ENCODE assay signal across 8 cellular contexts in the genomic region with DNA sequence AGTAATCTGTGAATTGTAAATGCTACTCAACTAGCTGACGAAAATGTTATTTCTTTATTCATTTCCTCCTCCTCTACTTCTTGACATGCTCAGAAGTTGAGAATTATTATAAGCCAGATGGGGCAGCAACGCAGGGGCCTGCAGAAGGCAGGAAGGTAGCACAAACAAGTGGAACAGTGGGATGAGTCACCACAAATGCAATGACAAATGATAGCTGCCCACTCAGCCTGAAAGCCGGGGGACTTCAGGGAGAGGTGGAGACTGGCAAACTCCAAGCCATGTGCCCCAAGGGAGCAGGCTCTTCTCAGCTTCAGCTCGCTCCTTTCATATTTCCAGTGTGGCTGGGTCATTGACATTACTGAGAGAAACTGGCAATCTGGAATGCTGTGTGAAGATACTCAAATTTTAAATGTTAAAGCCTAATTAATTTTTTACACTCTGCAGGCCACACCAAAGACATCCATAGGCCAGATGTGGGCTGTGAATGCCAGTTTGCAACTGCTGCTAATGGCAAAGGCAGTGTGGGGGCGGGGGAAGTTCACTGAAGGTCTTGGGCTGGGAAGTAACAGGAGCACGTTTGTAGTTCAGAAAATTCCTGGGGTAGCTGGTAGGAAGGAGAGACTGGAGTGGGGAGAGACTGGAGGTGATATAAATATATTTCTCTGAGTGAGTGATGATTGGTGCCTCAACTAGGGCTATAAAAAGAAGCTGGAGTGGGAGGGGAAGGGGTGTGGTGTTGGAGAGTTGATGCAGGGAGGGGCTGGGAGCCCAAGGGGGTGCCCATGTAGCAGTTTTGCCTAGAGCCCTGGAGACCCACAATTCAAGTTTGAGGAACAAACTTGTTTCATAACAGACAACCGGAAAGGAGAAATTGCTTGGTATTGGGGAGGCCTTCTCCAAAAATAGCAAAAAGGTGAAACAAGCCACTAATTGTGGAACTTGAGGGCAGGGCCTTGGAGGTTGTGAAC. TPM values are rescaled to one million over a fixed set of nuclear protein-coding genes. Genes with fewer than 3 reads are reported as not detected.
DNase-seq lines count a peak whose midpoint lies in the region; ATAC-seq, FAIRE-seq and TF ChIP-seq lines count a peak whose summit lies in the region.

No MANE protein-coding gene starts in this region.

- ATAC-seq in GM21576 (IDR thresholded peaks at IDR 0.05; ENCODE audit: unreplicated experiment) (peak; percentile 37), K562 (peak; percentile 59), psoas muscle (peak; percentile 60 to 88 (median 79))

- H4K20me1 ChIP-seq in Karpas-422 (ENCODE audit: insufficient read depth, low read depth, low read length) = no peaks in the 10 kb centered on the region
- H4K20me1 ChIP-seq in K562 (replicated peaks; ENCODE audit: control insufficient read depth, insufficient read depth, low read length) = no peaks in the 10 kb centered on the region

- H3K27ac ChIP-seq in Karpas-422 (ENCODE audit: low read length) (peak overlapping the region; percentile 100), K562 (ENCODE audit: extremely low read depth, low read depth, low read length) (peak overlapping the region; percentile 67), psoas muscle (peak overlapping the region; percentile 37)

- WGBS in K562 (ENCODE audit: insufficient coverage, low coverage, missing lambda C conversion rate) = 19% methylated on average over 7 of the region's 7 CpGs
- WGBS in psoas muscle, 3 donors = 25 to 41% (median 25%) methylated on average over 7 of the region's 7 CpGs

- no peaks in the 10 kb centered on the region for H3K9me1 ChIP-seq in K562 (ENCODE audit: control insufficient read depth, insufficient read depth, low read length)

- CTCF ChIA-PET in K562 (lab: Yijun Ruan, JAX; ENCODE audit: low intra/inter-chr PET ratio) = interaction anchor here (0.7 kb wide), 1 partner anchor 71 kb away, joined by 3 read pairs; no protein-coding TSS in a partner anchor

- no peaks in the 10 kb centered on the region for H3K79me2 ChIP-seq in Karpas-422 (ENCODE audit: low read length)
- H3K79me2 ChIP-seq in K562 (ENCODE audit: control insufficient read depth, insufficient read depth, low read length) = no peaks in the 10 kb centered on the region

- no peak for TF ChIP-seq POLR2A in K562 (conservative IDR thresholded peaks at IDR 0.05)

- H3K9me3 ChIP-seq in Karpas-422 (ENCODE audit: low read length) (no peaks in the 10 kb centered on the region), K562 (replicated peaks; ENCODE audit: control insufficient read depth, insufficient read depth, low read depth, low read length) (no peaks in the 10 kb centered on the region), psoas muscle (no peaks in the 10 kb centered on the region), HAP-1 (no peaks in the 10 kb centered on the region)

- in situ Hi-C loops in K562 (cut with MboI) (no loop called here), HAP-1 (cut with MboI; ENCODE audit: low sequenced_read_pairs) (no loop called here)

- H3K4me2 ChIP-seq in Karpas-422 (ENCODE audit: low read depth, low read length, poor library complexity, severe bottlenecking) = peak overlapping the region; percentile 86
- peak overlapping the region; percentile 29 for H3K4me2 ChIP-seq in K562 (ENCODE audit: insufficient read depth, low read length)

- no peak for TF ChIP-seq RAD21 in K562 (CRISPR knock-in tag; conservative IDR thresholded peaks at IDR 0.05 in 1 of 2, IDR thresholded peaks at IDR 0.05 in 1 of 2)

- POLR2A ChIA-PET in K562 (lab: Yijun Ruan, JAX) = interaction anchor here (0.6 to 1.4 kb wide), 6 partner anchors 14 to 746 kb away, joined by 3 to 5 read pairs (median 4); a partner anchor contains a TSS

- H3K9me2 ChIP-seq in Karpas-422 (replicated peaks; ENCODE audit: insufficient read depth, low read length) = no peaks in the 10 kb centered on the region

- intact Hi-C loops in K562 (cut with micrococcal nuclease) = loop anchor here (5.0 kb wide), 1 partner anchor 58 kb away; no protein-coding TSS in a partner anchor
- intact Hi-C loops in psoas muscle (cut with DNase I) = no loop called here

- H3K4me3 ChIP-seq in Karpas-422 (ENCODE audit: low read length) (peak overlapping the region; percentile 56), K562 (no peak overlapping the region), psoas muscle (no peak overlapping the region), HAP-1 (no peak overlapping the region)

- peaks cover 81% of the 10 kb centered on the region for H3K4me1 ChIP-seq in Karpas-422 (ENCODE audit: low read length)
- peaks cover 25 to 65% of the 10 kb centered on the region in 2 experiments for H3K4me1 ChIP-seq in K562 (replicated peaks in 1 of 2; ENCODE audit: control insufficient read depth in 2 of 2, insufficient read depth in 2 of 2, low read length in 2 of 2)
- peaks cover 31% of the 10 kb centered on the region for H3K4me1 ChIP-seq in psoas muscle
- no peaks in the 10 kb centered on the region for H3K4me1 ChIP-seq in HAP-1

- no peak for TF ChIP-seq EP300 in K562 (IDR thresholded peaks at IDR 0.05; ENCODE audit: low read length)

- no TSS peak for BruUV-seq in K562 (replicated peaks; lab: Mats Ljungman, UMichigan)

- no peak for DNase-seq in GM18507 (ENCODE audit: extremely low spot score, insufficient read length, low read depth)
- peak; percentile 96 for DNase-seq in Karpas-422
- DNase-seq in K562 (ENCODE audit: extremely low read depth in 1 of 4, low spot score in 3 of 4) = peak; percentile 45 to 71 (median 54)
- peak; percentile 22 to 46 for DNase-seq in psoas muscle
- no peak for DNase-seq in HAP-1 (ENCODE audit: low spot score in 2 of 2)
- no peak for DNase-seq in LoVo (ENCODE audit: low spot score)
- no peak for DNase-seq in KG1 (lab: John Stamatoyannopoulos, UW)

- H2AFZ ChIP-seq in Karpas-422 (ENCODE audit: low read length) = peak overlapping the region; percentile 4; the same call in 1 of the 2 replicates
- H2AFZ ChIP-seq in K562 (ENCODE audit: low read depth, low read length) = peak overlapping the region; percentile 54

- H3K27me3 ChIP-seq in Karpas-422 (ENCODE audit: low read length) = no peaks in the 10 kb centered on the region
- no peaks in the 10 kb centered on the region for H3K27me3 ChIP-seq in K562 (ENCODE audit: control insufficient read depth in 2 of 2, insufficient read depth in 2 of 2, low read length in 2 of 2)
- H3K27me3 ChIP-seq in psoas muscle (ENCODE audit: insufficient read depth in 3 of 3, low read length in 2 of 3) = no peaks in the 10 kb centered on the region
- peaks cover 9% of the 10 kb centered on the region; the same call in 1 of the 2 replicates for H3K27me3 ChIP-seq in HAP-1 (ENCODE audit: low read depth)

- peak overlapping the region; percentile 65 for H3K9ac ChIP-seq in Karpas-422 (ENCODE audit: low read length)
- H3K9ac ChIP-seq in K562 (ENCODE audit: insufficient read depth in 1 of 2, low read depth in 2 of 2, low read length in 2 of 2) = peak overlapping the region in 1 of 2 experiments; percentile 27; a peak in 2 of 4 replicates

- no peak for TF ChIP-seq CTCF in K562 (IDR thresholded peaks at IDR 0.05 in 2 of 3, conservative IDR thresholded peaks at IDR 0.05 in 1 of 3; ENCODE audit: insufficient read depth in 2 of 3, low read depth in 1 of 3, low read length in 3 of 3)
- TF ChIP-seq CTCF in psoas muscle (IDR thresholded peaks at IDR 0.05) = no peak

- FAIRE-seq in GM18507 (lab: Jason Lieb, UNC) (peak; percentile 85), K562 (lab: Jason Lieb, UNC) (peak; percentile 78)

- H3K36me3 ChIP-seq in Karpas-422 (ENCODE audit: insufficient read depth, low read length) (no peaks in the 10 kb centered on the region), K562 (ENCODE audit: control insufficient read depth, insufficient read depth, low read length) (no peaks in the 10 kb centered on the region), psoas muscle (ENCODE audit: insufficient read depth in 1 of 2, low read depth in 1 of 2) (no peaks in the 10 kb centered on the region), HAP-1 (replicated peaks) (no peaks in the 10 kb centered on the region)

TF ChIP-seq in K562, 482 proteins besides CTCF, POLR2A, EP300 and RAD21 (continues in another document):
- TF ChIP-seq TBL1XR1 (IDR thresholded peaks at IDR 0.05; ENCODE audit: low read length in 2 of 2) = no peak
- TF ChIP-seq, protein P1, sequence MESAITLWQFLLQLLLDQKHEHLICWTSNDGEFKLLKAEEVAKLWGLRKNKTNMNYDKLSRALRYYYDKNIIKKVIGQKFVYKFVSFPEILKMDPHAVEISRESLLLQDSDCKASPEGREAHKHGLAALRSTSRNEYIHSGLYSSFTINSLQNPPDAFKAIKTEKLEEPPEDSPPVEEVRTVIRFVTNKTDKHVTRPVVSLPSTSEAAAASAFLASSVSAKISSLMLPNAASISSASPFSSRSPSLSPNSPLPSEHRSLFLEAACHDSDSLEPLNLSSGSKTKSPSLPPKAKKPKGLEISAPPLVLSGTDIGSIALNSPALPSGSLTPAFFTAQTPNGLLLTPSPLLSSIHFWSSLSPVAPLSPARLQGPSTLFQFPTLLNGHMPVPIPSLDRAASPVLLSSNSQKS (CRISPR knock-in tag; IDR thresholded peaks at IDR 0.05) = no peak

RNA-seq across cellular contexts. Expression of a gene that starts 20.8 kb away (rescaled TPM):
- total RNA-seq in Karpas-422 (2014; rRNA removed; shearing (Covaris generic); ENCODE audit: low replicate concordance) = 37.0 and 39.9 TPM in 2 replicates
- total RNA-seq in K562 (2011; cell fraction: chromatin; rRNA removed; ENCODE audit: low replicate concordance) = 0.23 and 0.53 TPM in 2 replicates
- total RNA-seq in K562 (2011; cell fraction: nucleolus; rRNA removed) = 0.26 and 0.50 TPM in 2 replicates
- total RNA-seq in K562 (2011; cell fraction: nucleoplasm; rRNA removed) = not detected in 2 replicates
- 0.12 TPM in 1 of 2 replicates, not detected in the other for total RNA-seq in K562 (2014; rRNA removed)
- total RNA-seq in K562 (2014; rRNA removed; fragmentation: Illumina TruSeq; extraction: Trizol) = 0.04 TPM in 1 of 2 replicates, not detected in the other
- 0.04 and 0.07 TPM in 2 replicates for total RNA-seq in K562 (2015; rRNA removed; fragmentation: Illumina TruSeq; extraction: Trizol)
- 0.04 TPM in 2 replicates for total RNA-seq in K562 (2021)
- polyA plus RNA-seq in K562 (2011; rRNA removed) = 0.18 TPM in 1 of 2 replicates, not detected in the other
- polyA plus RNA-seq in K562 (2011; cell fraction: cytosol; rRNA removed) = 0.18 TPM in 1 of 2 replicates, not detected in the other
- 0.08 and 0.37 TPM in 2 replicates for polyA plus RNA-seq in K562 (2011; cell fraction: nucleus; rRNA removed)
- 0.04 TPM in 1 of 2 replicates, not detected in the other for polyA plus RNA-seq in K562 (2012)
- polyA plus RNA-seq in K562 (2014; fragmentation: Illumina TruSeq; extraction: Trizol) = 0.03 TPM in 1 of 2 replicates, not detected in the other
- polyA plus RNA-seq in K562 (2014; fragmentation: Nextera tagmentation; extraction: Ambion mirVana) = under 1 TPM in 1 of 2 experiments, not detected in 1; 0.01 TPM
- 0.07 and 0.09 TPM in 2 replicates for polyA plus RNA-seq in K562 (2014; rRNA removed)
- polyA minus RNA-seq in K562 (2011; rRNA and poly(A)+ RNA removed) = 0.56 TPM in 1 of 2 replicates, not detected in the other
- not detected in 2 replicates for polyA minus RNA-seq in K562 (2011; cell fraction: cytosol; rRNA and poly(A)+ RNA removed)
- 0.22 and 0.40 TPM in 2 replicates for polyA minus RNA-seq in K562 (2011; cell fraction: nucleus; rRNA and poly(A)+ RNA removed)
- 10 to 100 TPM in 1 of 4 donors, 1 to 10 TPM in 3; 4.8 to 11.1 (median 7.9) TPM for total RNA-seq in psoas muscle
- polyA plus RNA-seq in psoas muscle = 1 to 10 TPM; 1.3 to 5.6 (median 3.0) TPM

Comparison
In these comparisons a context has a peak if more than half of its experiments do, and no peak if none do; other contexts are left out.
1. DNase-seq: peak in Karpas-422 (single experiment), K562 (4 of 4) and psoas muscle (2 of 2); none in GM18507 (single experiment), HAP-1 (0 of 2), LoVo (single experiment) and KG1 (single experiment).
2. H3K27ac ChIP-seq: peak in every context shown above with its lines; median percentile 100 in Karpas-422; 67 in K562; 37 in psoas muscle.
3. Peak in every context shown above with its lines, with median percentiles within 50 percentile points of each other: ATAC-seq.